Comparison of ENCODE assay signal across 9 cellular contexts in the genomic region with DNA sequence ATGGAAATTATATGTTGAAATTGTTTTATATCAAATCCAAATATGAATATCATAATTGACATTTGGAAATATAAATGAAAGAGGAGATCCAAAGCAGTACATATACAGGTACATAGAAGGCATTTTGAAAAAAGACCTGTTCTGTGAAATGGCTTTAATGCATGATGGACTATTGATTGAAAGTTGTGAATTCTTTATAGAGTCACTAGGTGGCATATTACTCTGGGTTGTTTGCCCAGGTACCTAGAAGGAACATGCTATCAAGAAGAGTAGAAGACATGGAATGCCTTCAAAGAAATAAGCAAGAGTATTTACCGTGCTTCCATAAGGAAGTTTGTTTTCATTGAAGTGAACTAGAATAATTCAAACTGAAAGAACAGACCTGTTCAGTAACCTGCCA.
DNase-seq lines count a peak whose midpoint lies in the region; ATAC-seq and TF ChIP-seq lines count a peak whose summit lies in the region.
"Had no signal": no experiment of that assay in that cellular context is flagged by ENCODE, and none has a peak within 500 bp of the region (broad histone marks: within the 10 kb centered on the region; RNA-seq: fewer than 3 reads in every experiment).

No MANE protein-coding gene starts in this region.

- no peaks in the 10 kb centered on the region for H3K27me3 ChIP-seq in Caco-2 (replicated peaks; ENCODE audit: control insufficient read depth, insufficient read depth, low read length)
- H3K27me3 ChIP-seq in effector memory CD4-positive, alpha-beta T cell (replicated peaks; ENCODE audit: control insufficient read depth, insufficient read depth, low read length, poor library complexity, severe bottlenecking) = no peaks in the 10 kb centered on the region

- H3K36me3 ChIP-seq in Caco-2 (ENCODE audit: control insufficient read depth, insufficient read depth, low read length) = no peaks in the 10 kb centered on the region
- no peaks in the 10 kb centered on the region for H3K36me3 ChIP-seq in effector memory CD4-positive, alpha-beta T cell (ENCODE audit: control insufficient read depth, insufficient read depth, low read length)

- BruUV-seq in Caco-2 (replicated peaks; lab: Mats Ljungman, UMichigan) = no TSS peak

- no peaks in the 10 kb centered on the region for H3K27me3 Mint-ChIP-seq in Caco-2 (ENCODE audit: insufficient read depth, unreplicated experiment)
- H3K27me3 Mint-ChIP-seq: activated B cell treated with CpG ODN at 0.5 μM for 24 hours had no signal

- no peak overlapping the region for H3K4me3 Mint-ChIP-seq in Caco-2 (ENCODE audit: unreplicated experiment)
- H3K4me3 Mint-ChIP-seq: activated B cell treated with CpG ODN at 0.5 μM for 24 hours had no signal

- no peak overlapping the region for H3K27ac Mint-ChIP-seq in Caco-2 (ENCODE audit: unreplicated experiment)
- H3K27ac Mint-ChIP-seq: activated B cell treated with CpG ODN at 0.5 μM for 24 hours had no signal

- H3K36me3 Mint-ChIP-seq in Caco-2 (ENCODE audit: insufficient read depth, unreplicated experiment) = no peaks in the 10 kb centered on the region

- H3K4me3 ChIP-seq in Caco-2 (ENCODE audit: low read depth, low read length) = no peak overlapping the region
- no peak overlapping the region for H3K4me3 ChIP-seq in effector memory CD4-positive, alpha-beta T cell (ENCODE audit: insufficient read depth, low read depth, low read length, poor library complexity, severe bottlenecking)

- CTCF ChIA-PET in Caco-2 (lab: Charles Lee) = interaction anchor here (0.9 kb wide), 1 partner anchor 475 kb away, joined by 4 read pairs; no protein-coding TSS in a partner anchor
- CTCF ChIA-PET in RWPE1 (lab: Yijun Ruan, JAX) = interaction anchor here (0.7 kb wide), 1 partner anchor 29 kb away, joined by 4 read pairs; no protein-coding TSS in a partner anchor

- peaks cover 16% of the 10 kb centered on the region for H3K9me3 Mint-ChIP-seq in Caco-2 (ENCODE audit: unreplicated experiment)

- no peak for ATAC-seq in GM19467 (IDR thresholded peaks at IDR 0.05; ENCODE audit: unreplicated experiment)

- peak in 1 of 2 experiments; percentile 45 for DNase-seq in Caco-2
- DNase-seq in HCEC 1CT = peak; percentile 14
- DNase-seq in RWPE1 (ENCODE audit: low spot score) = peak; percentile 31
- peak; percentile 42 for DNase-seq in kidney glomerular epithelial cell (lab: John Stamatoyannopoulos, UW)
- no peak for DNase-seq in stimulated activated CD4-positive, alpha-beta T cell treated with anti-CD3 and anti-CD28 coated beads, Interleukin-1b, Interleukin-23, amount 100 ng/mL, for 48 hours
- no peak for DNase-seq in effector memory CD4-positive, alpha-beta T cell
- no peak for DNase-seq in stimulated activated CD4-positive, alpha-beta T cell treated with anti-CD3 and anti-CD28 coated beads, Interleukin-4, amount 100 ng/mL, for 1 hour
- DNase-seq: activated B cell treated with CpG ODN at 0.5 μM for 24 hours had no signal

- H3K4me1 Mint-ChIP-seq in Caco-2 (ENCODE audit: low read depth, unreplicated experiment) = no peaks in the 10 kb centered on the region
- H3K4me1 Mint-ChIP-seq: activated B cell treated with CpG ODN at 0.5 μM for 24 hours had no signal

- H3K27ac ChIP-seq in RWPE1 = no peak overlapping the region
- no peak overlapping the region for H3K27ac ChIP-seq in effector memory CD4-positive, alpha-beta T cell (ENCODE audit: insufficient read depth, low read length, poor library complexity, severe bottlenecking)

- H3K9me3 ChIP-seq in Caco-2 = no peaks in the 10 kb centered on the region; the same call in 1 of the 2 replicates
- H3K9me3 ChIP-seq in effector memory CD4-positive, alpha-beta T cell (ENCODE audit: control insufficient read depth, low read length) = no peaks in the 10 kb centered on the region

- no peaks in the 10 kb centered on the region for H3K4me1 ChIP-seq in Caco-2
- no peaks in the 10 kb centered on the region for H3K4me1 ChIP-seq in effector memory CD4-positive, alpha-beta T cell (ENCODE audit: control insufficient read depth, insufficient read depth, low read length, poor library complexity, severe bottlenecking)

- TF ChIP-seq CTCF in Caco-2 (IDR thresholded peaks at IDR 0.05; ENCODE audit: insufficient read depth in 1 of 2, low read depth in 1 of 2, low read length in 1 of 2, severe bottlenecking in 1 of 2, unreplicated experiment in 1 of 2) (peak; percentile 66 to 76), RWPE1 (conservative IDR thresholded peaks at IDR 0.05; ENCODE audit: low read depth) (peak; percentile 51)

- POLR2A ChIA-PET in Caco-2 (lab: Charles Lee) = no interaction called here
- POLR2A ChIA-PET in RWPE1 (lab: Yijun Ruan, JAX; ENCODE audit: low non-redundant PET) = no interaction called here

- intact Hi-C loops in Caco-2 (cut with micrococcal nuclease; ENCODE audit: unreplicated experiment) = loop anchor here (1.0 kb wide), 4 partner anchors 70 to 219 kb away; no protein-coding TSS in a partner anchor

Comparison
In these comparisons a context has a peak if more than half of its experiments do, and no peak if none do; other contexts are left out.
1. DNase-seq: peak in HCEC 1CT (single experiment), RWPE1 (single experiment) and kidney glomerular epithelial cell (single experiment); none in stimulated activated CD4-positive, alpha-beta T cell treated with anti-CD3 and anti-CD28 coated beads, Interleukin-1b, Interleukin-23, amount 100 ng/mL, for 48 hours (single experiment), effector memory CD4-positive, alpha-beta T cell (0 of 3) and stimulated activated CD4-positive, alpha-beta T cell treated with anti-CD3 and anti-CD28 coated beads, Interleukin-4, amount 100 ng/mL, for 1 hour (single experiment).